ENCODE assay signal across 14 cellular contexts in the genomic region with DNA sequence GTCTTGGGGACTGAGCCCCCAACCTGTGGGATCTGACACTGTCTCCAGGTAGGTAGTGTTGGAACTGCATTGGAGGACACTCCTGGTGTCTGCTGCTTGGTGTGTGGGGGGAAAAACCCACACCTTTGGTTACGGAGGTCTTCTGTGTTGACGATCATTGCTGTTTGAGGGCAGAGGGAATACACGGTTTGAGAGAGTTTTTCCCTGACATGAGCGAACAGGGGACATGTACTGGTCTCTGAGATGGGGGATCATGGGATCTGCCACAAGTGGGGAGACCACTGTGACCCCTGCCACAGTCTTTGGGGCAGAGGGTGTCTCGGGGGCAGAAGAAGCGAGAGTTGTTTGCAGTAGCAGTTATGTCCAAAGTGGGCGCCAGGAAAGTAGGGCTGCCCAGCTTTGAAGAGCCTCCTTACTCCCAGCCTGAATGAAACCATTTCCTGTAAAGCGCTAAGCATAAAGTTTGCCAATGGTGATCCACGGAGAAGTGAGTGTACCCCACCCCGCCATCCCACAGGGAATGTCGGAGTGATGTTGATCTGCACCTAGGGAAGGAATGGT. TPM values are rescaled to one million over a fixed set of nuclear protein-coding genes. Genes with fewer than 3 reads are reported as not detected.
DNase-seq lines count a peak whose midpoint lies in the region; ATAC-seq and TF ChIP-seq lines count a peak whose summit lies in the region.
"Had no signal": no experiment of that assay in that cellular context is flagged by ENCODE, and none has a peak within 500 bp of the region (broad histone marks: within the 10 kb centered on the region; RNA-seq: fewer than 3 reads in every experiment).

No MANE protein-coding gene starts in this region.

- no peaks in the 10 kb centered on the region for H3K27me3 Mint-ChIP-seq in activated T-helper 17 cell treated with anti-CD3 and anti-CD28 coated beads, Interleukin-2, amount 50 U/mL, for 72 hours

- no peak overlapping the region for H4K91ac ChIP-seq in neuronal stem cell (ENCODE audit: low read depth, low read length, poor library complexity)

- ATAC-seq in activated T-helper 17 cell treated with anti-CD3 and anti-CD28 coated beads, Interleukin-2, amount 50 U/mL, for 72 hours (replicated peaks), result no peak

- no peaks in the 10 kb centered on the region for H3K4me1 ChIP-seq in neuronal stem cell (ENCODE audit: control insufficient read depth in 2 of 2, insufficient read depth in 1 of 2, low read depth in 1 of 2, low read length in 2 of 2)

- H2BK120ac ChIP-seq in neuronal stem cell (ENCODE audit: low read depth, low read length), result no peak overlapping the region

- no peak overlapping the region for H3K4me3 ChIP-seq in neuronal stem cell (ENCODE audit: low read length in 2 of 2)

- H3K36me3 ChIP-seq in neuronal stem cell (replicated peaks in 1 of 2; ENCODE audit: control insufficient read depth in 2 of 2, insufficient read depth in 2 of 2, low read length in 2 of 2), result no peaks in the 10 kb centered on the region

- no peaks in the 10 kb centered on the region for H3K9me3 ChIP-seq in neuronal stem cell (replicated peaks in 1 of 2; ENCODE audit: control insufficient read depth in 2 of 2, insufficient read depth in 1 of 2, low read depth in 1 of 2, low read length in 2 of 2)
- H3K9me3 ChIP-seq: Caco-2 had no signal

- peak overlapping the region; percentile 24 for H3K9ac ChIP-seq in neuronal stem cell (ENCODE audit: low read depth, low read length, poor library complexity)

- no peak overlapping the region for H3K4ac ChIP-seq in neuronal stem cell (ENCODE audit: low read length)

- no peak overlapping the region for H3K18ac ChIP-seq in neuronal stem cell (ENCODE audit: low read length)

- H3K4me3 Mint-ChIP-seq in activated T-helper 17 cell treated with anti-CD3 and anti-CD28 coated beads, Interleukin-2, amount 50 U/mL, for 72 hours, result no peak overlapping the region
- H3K4me3 Mint-ChIP-seq: CD4-positive, alpha-beta T cell; H9 had no signal

- H3K23ac ChIP-seq in neuronal stem cell (ENCODE audit: low read depth, low read length, poor library complexity), result peak overlapping the region; percentile 34

- H3K79me1 ChIP-seq in neuronal stem cell (ENCODE audit: low read depth, low read length), result no peaks in the 10 kb centered on the region

- H3K27ac ChIP-seq in neuronal stem cell (replicated peaks; ENCODE audit: low read length) (no peak overlapping the region), caudate nucleus (ENCODE audit: low read depth, low read length) (no peak overlapping the region)
- H3K27ac ChIP-seq: C4-2B had no signal

- H3K14ac ChIP-seq in neuronal stem cell (ENCODE audit: low read length), result no peak overlapping the region

- H2BK15ac ChIP-seq in neuronal stem cell (ENCODE audit: low read length), result no peak overlapping the region

- H3K36me3 Mint-ChIP-seq in activated T-helper 17 cell treated with anti-CD3 and anti-CD28 coated beads, Interleukin-2, amount 50 U/mL, for 72 hours (ENCODE audit: low read depth), result no peaks in the 10 kb centered on the region

- H2AK5ac ChIP-seq in neuronal stem cell (ENCODE audit: low read depth, low read length), result no peak overlapping the region

- no peak overlapping the region for H4K8ac ChIP-seq in neuronal stem cell (ENCODE audit: low read depth, low read length)

- H2BK12ac ChIP-seq in neuronal stem cell (ENCODE audit: low read length), result no peak overlapping the region

- no peak overlapping the region for H2BK5ac ChIP-seq in neuronal stem cell (ENCODE audit: low read length)

- H3K27ac Mint-ChIP-seq in activated T-helper 17 cell treated with anti-CD3 and anti-CD28 coated beads, Interleukin-2, amount 50 U/mL, for 72 hours, result peak overlapping the region; percentile 5
- H3K27ac Mint-ChIP-seq: CD4-positive, alpha-beta T cell; H9 had no signal

- TF ChIP-seq CTCF in GM10266 (IDR thresholded peaks at IDR 0.05; ENCODE audit: control insufficient read depth, insufficient read depth, low read depth, missing control alignments), result no peak

- no peaks in the 10 kb centered on the region for H3K9me3 Mint-ChIP-seq in activated T-helper 17 cell treated with anti-CD3 and anti-CD28 coated beads, Interleukin-2, amount 50 U/mL, for 72 hours
- H3K9me3 Mint-ChIP-seq: CD4-positive, alpha-beta T cell; H9 had no signal

- peaks cover 0 to 2% (median 0%) of the 10 kb centered on the region in 3 experiments for H3K27me3 ChIP-seq in neuronal stem cell (ENCODE audit: control insufficient read depth in 3 of 3, insufficient read depth in 3 of 3, low read depth in 1 of 3, low read length in 3 of 3)

- DNase-seq in GM10266 (ENCODE audit: extremely low spot score), result peak; percentile 2
- no peak for DNase-seq in neuronal stem cell (ENCODE audit: low spot score)
- no peak for DNase-seq in A172 (ENCODE audit: low spot score)
- no peak for DNase-seq in nucleus accumbens (lab: John Stamatoyannopoulos, UW)
- no peak for DNase-seq in caudate nucleus (lab: John Stamatoyannopoulos, UW)
- DNase-seq: AML-193; Caco-2; CD4-positive, alpha-beta T cell; H9 had no signal

- H3K4me1 Mint-ChIP-seq in activated T-helper 17 cell treated with anti-CD3 and anti-CD28 coated beads, Interleukin-2, amount 50 U/mL, for 72 hours, result no peaks in the 10 kb centered on the region
- H3K4me1 Mint-ChIP-seq: H9 had no signal

- no CpG with 5 or more reads among the region's 11 CpGs for WGBS in neuronal stem cell (ENCODE audit: extremely low coverage in 2 of 2, insufficient read length in 2 of 2, insufficient replicate concordance in 1 of 2), 2 donors

- H3K4me2 ChIP-seq in neuronal stem cell (ENCODE audit: insufficient read depth, low read length, poor library complexity, severe bottlenecking), result no peak overlapping the region

- H2AFZ ChIP-seq in neuronal stem cell (ENCODE audit: low read length), result no peak overlapping the region

RNA-seq across cellular contexts. Expression of a gene that starts 5.4 kb away (rescaled TPM):
- not detected for total RNA-seq in activated T-helper 17 cell treated with anti-CD3 and anti-CD28 coated beads, Interleukin-2, amount 50 U/mL, for 72 hours
- polyA plus RNA-seq in neuronal stem cell (2013, experiment 1 of 2), result not detected
- polyA plus RNA-seq in neuronal stem cell (2013, experiment 2 of 2), result 0.08 TPM
- total RNA-seq in A172 (2014; rRNA removed; shearing (Covaris generic)), result 4.9 and 12.9 TPM in 2 replicates
- total RNA-seq: Caco-2, H1, H9, HT-29 had no signal
- polyA plus RNA-seq: H1 had no signal

RNA-seq across cellular contexts. Expression of a gene that starts 12.2 kb away (rescaled TPM):
- total RNA-seq in activated T-helper 17 cell treated with anti-CD3 and anti-CD28 coated beads, Interleukin-2, amount 50 U/mL, for 72 hours, result not detected
- not detected for polyA plus RNA-seq in neuronal stem cell (2013, experiment 1 of 2)
- polyA plus RNA-seq in neuronal stem cell (2013, experiment 2 of 2), result not detected
- total RNA-seq in A172 (2014; rRNA removed; shearing (Covaris generic)), result 60.9 and 71.0 TPM in 2 replicates
- total RNA-seq: Caco-2; CD4-positive, alpha-beta T cell; H1; H9; HT-29 had no signal

RNA-seq across cellular contexts. Expression of a gene that starts 17.3 kb away (rescaled TPM):
- total RNA-seq in activated T-helper 17 cell treated with anti-CD3 and anti-CD28 coated beads, Interleukin-2, amount 50 U/mL, for 72 hours, result not detected
- 0.07 TPM for polyA plus RNA-seq in neuronal stem cell (2013, experiment 1 of 2)
- polyA plus RNA-seq in neuronal stem cell (2013, experiment 2 of 2), result 0.10 TPM
- 0.43 TPM in 1 of 2 replicates, not detected in the other for total RNA-seq in A172 (2014; rRNA removed; shearing (Covaris generic))
- total RNA-seq: Caco-2; CD4-positive, alpha-beta T cell; H1; H9; HT-29 had no signal
- polyA plus RNA-seq: BJ, H1 had no signal

Comparison
In these comparisons a context has a peak if more than half of its experiments do, and no peak if none do; other contexts are left out.
1. RNA of a gene that starts 12.2 kb away (total RNA-seq): 60.9 to 71.0 TPM in A172; not detected in activated T-helper 17 cell treated with anti-CD3 and anti-CD28 coated beads, Interleukin-2, amount 50 U/mL, for 72 hours; every median in the first group is over 10 times any median in the second.